Comparison of ENCODE assay signal across 26 cellular contexts in the genomic region with DNA sequence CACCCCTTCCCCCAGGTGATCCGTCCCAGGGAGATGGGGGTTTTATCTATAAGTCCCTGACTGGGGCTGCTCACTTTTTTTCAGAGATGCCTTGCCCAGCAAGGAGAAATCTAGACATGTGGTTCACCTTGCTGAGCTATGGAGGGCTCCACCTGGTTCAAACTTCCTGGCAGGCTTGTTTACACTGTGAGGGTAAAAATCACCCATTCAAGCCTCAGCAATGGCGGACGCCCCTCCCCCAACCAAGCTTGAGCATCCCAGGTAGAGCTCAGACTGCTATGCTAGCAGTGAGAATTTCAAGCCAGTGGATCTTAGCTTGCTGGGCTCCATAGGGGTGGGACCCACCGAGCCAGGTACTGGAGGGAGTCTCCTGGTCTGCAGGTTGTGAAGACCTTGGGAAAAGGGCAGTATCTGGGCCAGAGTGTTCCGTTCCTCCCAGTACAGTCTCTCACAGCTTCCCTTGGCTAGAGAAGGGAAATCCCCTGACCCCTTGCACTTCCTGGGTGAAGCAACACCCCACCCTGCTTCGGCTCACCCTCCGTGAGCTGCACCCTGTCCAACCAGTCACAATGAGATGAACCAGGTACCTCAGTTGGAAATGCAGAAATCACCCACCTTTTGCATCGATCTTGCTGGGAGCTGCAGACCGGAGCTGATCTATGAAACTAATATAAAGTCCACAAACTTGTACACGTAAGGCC.
"Had no signal": no experiment of that assay in that cellular context is flagged by ENCODE, and none has a peak within 500 bp of the region (broad histone marks: within the 10 kb centered on the region; RNA-seq: fewer than 3 reads in every experiment).

No MANE protein-coding gene starts in this region.

- H3K4me2 ChIP-seq: PC-9 had no signal

- H3K27me3 Mint-ChIP-seq: activated CD4-positive, alpha-beta T cell treated with anti-CD3 and anti-CD28 coated beads for 36 hours; activated CD4-positive, alpha-beta T cell treated with anti-CD3 and anti-CD28 coated beads, Interleukin-2, amount 10 ng/mL, durations not matched to agents 7 days and 5 days; activated naive CD8-positive, alpha-beta T cell treated with anti-CD3 and anti-CD28 coated beads for 36 hours; activated T-cell treated with anti-CD3 and anti-CD28 coated beads, Interleukin-2, amount 50 U/mL, for 24 hours had no signal

- H3K27ac ChIP-seq: brain microvascular endothelial cell, PC-9 had no signal

- H3K4me1 Mint-ChIP-seq: activated CD4-positive, alpha-beta T cell treated with anti-CD3 and anti-CD28 coated beads for 36 hours; activated CD4-positive, alpha-beta T cell treated with anti-CD3 and anti-CD28 coated beads, Interleukin-2, amount 10 ng/mL, durations not matched to agents 7 days and 5 days; activated naive CD8-positive, alpha-beta T cell treated with anti-CD3 and anti-CD28 coated beads for 36 hours had no signal

- H3K36me3 Mint-ChIP-seq: activated naive CD8-positive, alpha-beta T cell treated with anti-CD3 and anti-CD28 coated beads for 36 hours had no signal

- H3K4me3 Mint-ChIP-seq: activated CD4-positive, alpha-beta T cell treated with anti-CD3 and anti-CD28 coated beads for 36 hours; activated CD4-positive, alpha-beta T cell treated with anti-CD3 and anti-CD28 coated beads, Interleukin-2, amount 10 ng/mL, durations not matched to agents 7 days and 5 days; activated CD8-positive, alpha-beta T cell treated with anti-CD3 and anti-CD28 coated beads, Interleukin-2, amount 10 ng/mL, durations not matched to agents 7 days and 5 days; activated naive CD4-positive, alpha-beta T cell treated with anti-CD3 and anti-CD28 coated beads for 36 hours; activated naive CD8-positive, alpha-beta T cell treated with anti-CD3 and anti-CD28 coated beads for 36 hours; activated T-cell treated with anti-CD3 and anti-CD28 coated beads, Interleukin-2, amount 50 U/mL, for 24 hours; T-helper 1 cell treated with Interleukin-12 subunit alpha and Interleukin-12 subunit beta and Interleukin-4 antibody, amounts not matched to agents 30 μg/mL and 1 μg/mL, for 36 hours; T-helper 2 cell treated with Interferon-gamma antibody and Interleukin-4, amounts not matched to agents 5 μg/mL and 100 μg/mL, for 36 hours had no signal

- H3K36me3 ChIP-seq: brain microvascular endothelial cell, MG63 had no signal

- H3K4me3 ChIP-seq: MG63, PC-9 had no signal

- H3K27me3 ChIP-seq: brain microvascular endothelial cell had no signal

- DNase-seq: activated CD4-positive, alpha-beta T cell treated with anti-CD3 and anti-CD28 coated beads for 36 hours; activated CD4-positive, alpha-beta T cell treated with anti-CD3 and anti-CD28 coated beads, Interleukin-2, amount 10 ng/mL, durations not matched to agents 7 days and 5 days; activated CD4-positive, alpha-beta T cell treated with anti-CD3 and anti-CD28 coated beads, Interleukin-2, amount 50 U/mL, for 48 hours; activated CD8-positive, alpha-beta T cell treated with anti-CD3 and anti-CD28 coated beads, Interleukin-2, amount 10 ng/mL, durations not matched to agents 7 days and 5 days; activated gamma-delta T cell treated with Interleukin-2 at 50 U/mL for 16 hours; activated naive CD4-positive, alpha-beta T cell treated with anti-CD3 and anti-CD28 coated beads for 36 hours; activated naive CD8-positive, alpha-beta T cell treated with anti-CD3 and anti-CD28 coated beads for 36 hours; activated T-cell treated with anti-CD3 and anti-CD28 coated beads, Interleukin-2, amount 50 U/mL, for 24 hours; amniotic stem cell; brain microvascular endothelial cell; central memory CD4-positive, alpha-beta T cell; Kasumi-1; KG1; MG63; NCI-H1048; NCI-H1436 treated with DMSO at 0.1 percent for 48 hours; NCI-H1694 treated with DMSO at 0.1 percent for 48 hours; NCI-H2029; NCI-H345; NCI-H524 treated with DMSO at 0.1 percent for 48 hours; NCI-H748 treated with DMSO at 0.1 percent for 48 hours; NK-92 treated with Interleukin-12 subunit alpha and Interleukin-12 subunit beta, amount 100 ng/mL, for 24 hours; PC-9; Right ventricle myocardium superior had no signal

- H3K27ac Mint-ChIP-seq: activated CD4-positive, alpha-beta T cell treated with anti-CD3 and anti-CD28 coated beads for 36 hours; activated CD4-positive, alpha-beta T cell treated with anti-CD3 and anti-CD28 coated beads, Interleukin-2, amount 10 ng/mL, durations not matched to agents 7 days and 5 days; activated CD8-positive, alpha-beta T cell treated with anti-CD3 and anti-CD28 coated beads, Interleukin-2, amount 10 ng/mL, durations not matched to agents 7 days and 5 days; activated naive CD4-positive, alpha-beta T cell treated with anti-CD3 and anti-CD28 coated beads for 36 hours; activated naive CD8-positive, alpha-beta T cell treated with anti-CD3 and anti-CD28 coated beads for 36 hours; activated T-cell treated with anti-CD3 and anti-CD28 coated beads, Interleukin-2, amount 50 U/mL, for 24 hours; T-helper 1 cell treated with Interleukin-12 subunit alpha and Interleukin-12 subunit beta and Interleukin-4 antibody, amounts not matched to agents 30 μg/mL and 1 μg/mL, for 36 hours; T-helper 2 cell treated with Interferon-gamma antibody and Interleukin-4, amounts not matched to agents 5 μg/mL and 100 μg/mL, for 36 hours had no signal
